Comparison of ENCODE assay signal across 16 cellular contexts in the genomic region with DNA sequence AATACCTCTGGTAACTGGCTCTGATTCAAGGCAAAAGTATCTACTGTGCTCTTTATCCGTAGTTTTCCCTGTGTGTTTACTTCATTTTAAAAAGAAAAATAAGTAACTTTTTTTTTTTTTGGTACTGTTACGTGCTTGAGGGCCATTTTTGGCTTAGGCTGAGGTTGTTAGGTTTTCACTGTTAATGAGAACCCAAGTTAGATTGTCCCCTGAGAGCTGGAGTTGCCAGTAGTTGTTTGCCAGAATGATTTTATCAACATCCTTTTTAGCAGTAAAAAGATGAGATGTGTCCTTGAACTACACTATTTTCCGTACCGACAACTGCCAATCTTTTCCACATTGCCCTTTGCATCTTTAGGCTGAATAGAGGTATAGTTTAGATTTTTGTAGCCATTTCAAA. TPM values are rescaled to one million over a fixed set of nuclear protein-coding genes. Genes with fewer than 3 reads are reported as not detected.
DNase-seq lines count a peak whose midpoint lies in the region; ATAC-seq and TF ChIP-seq lines count a peak whose summit lies in the region.
"Had no signal": no experiment of that assay in that cellular context is flagged by ENCODE, and none has a peak within 500 bp of the region (broad histone marks: within the 10 kb centered on the region; RNA-seq: fewer than 3 reads in every experiment).

No MANE protein-coding gene starts in this region.

- no peak overlapping the region for H2AFZ ChIP-seq in mammary epithelial cell (ENCODE audit: low read depth, low read length)

- H4K20me1 ChIP-seq in mammary epithelial cell (ENCODE audit: insufficient read depth, low read length), result no peaks in the 10 kb centered on the region

- DNase-seq in MCF 10A (ENCODE audit: unreplicated experiment) (no peak), mammary epithelial cell (no peak), upper lobe of right lung (no peak), GOT3 (lab: John Stamatoyannopoulos, UW) (no peak), COLO668 (lab: John Stamatoyannopoulos, UW; ENCODE audit: unreplicated experiment) (no peak), HuH-7.5 (ENCODE audit: low spot score) (no peak)
- DNase-seq in central memory CD8-positive, alpha-beta T cell (ENCODE audit: low spot score in 2 of 2), result no peak
- no peak for DNase-seq in natural killer cell treated with Interleukin-12 subunit alpha and Interleukin-12 subunit beta and Interleukin-15 and Interleukin-18, amount 100 ng/mL, for 72 hours (ENCODE audit: low spot score)
- DNase-seq: activated CD8-positive, alpha-beta T cell treated with anti-CD3 and anti-CD28 coated beads for 36 hours; IMR-90; MV-4-11; NCI-H2081; NCI-H526 treated with DMSO at 0.1 percent for 48 hours; stimulated activated CD4-positive, alpha-beta T cell treated with anti-CD3 and anti-CD28 coated beads, Interleukin-4, amount 100 ng/mL, for 1 hour; transverse colon had no signal

- peaks cover 28% of the 10 kb centered on the region for H3K36me3 Mint-ChIP-seq in MCF 10A (ENCODE audit: insufficient read depth, unreplicated experiment)
- peaks cover 14% of the 10 kb centered on the region for H3K36me3 Mint-ChIP-seq in central memory CD8-positive, alpha-beta T cell (ENCODE audit: insufficient read depth)
- H3K36me3 Mint-ChIP-seq in natural killer cell treated with Interleukin-12 subunit alpha and Interleukin-12 subunit beta and Interleukin-15 and Interleukin-18, amount 100 ng/mL, for 72 hours, result peaks cover 6% of the 10 kb centered on the region

- CTCF ChIA-PET in MCF 10A (lab: Yijun Ruan, JAX) (interaction anchor here (1.0 to 2.2 kb wide), 3 partner anchors 9 to 104 kb away, joined by 4 to 7 read pairs (median 5); no protein-coding TSS in a partner anchor), mammary epithelial cell (lab: Charles Lee; ENCODE audit: low non-redundant PET) (no interaction called here)

- no peak overlapping the region for H3K4me2 ChIP-seq in mammary epithelial cell (ENCODE audit: insufficient read depth, low read depth, low read length)

- H3K27ac ChIP-seq in mammary epithelial cell (ENCODE audit: insufficient read depth, low read depth, low read length), result no peak overlapping the region
- peak overlapping the region; percentile 1 for H3K27ac ChIP-seq in upper lobe of right lung

- peak overlapping the region; percentile 9 for H3K27ac Mint-ChIP-seq in MCF 10A (ENCODE audit: low read depth, unreplicated experiment)
- H3K27ac Mint-ChIP-seq in central memory CD8-positive, alpha-beta T cell (ENCODE audit: low read depth), result peak overlapping the region; percentile 22
- peak overlapping the region; percentile 28 to 82 for H3K27ac Mint-ChIP-seq in natural killer cell treated with Interleukin-12 subunit alpha and Interleukin-12 subunit beta and Interleukin-15 and Interleukin-18, amount 100 ng/mL, for 72 hours

- H3K9me3 ChIP-seq in mammary epithelial cell (replicated peaks; ENCODE audit: insufficient read depth, low read length) (no peaks in the 10 kb centered on the region), upper lobe of right lung (no peaks in the 10 kb centered on the region)
- H3K9me3 ChIP-seq: gastroesophageal sphincter, transverse colon had no signal

- no TSS peak for BruUV-seq in MCF 10A (replicated peaks; lab: Mats Ljungman, UMichigan)
- BruUV-seq in mammary epithelial cell (replicated peaks; lab: Mats Ljungman, UMichigan), result no TSS peak

- no peaks in the 10 kb centered on the region for H3K27me3 Mint-ChIP-seq in MCF 10A (ENCODE audit: insufficient read depth, unreplicated experiment)
- no peaks in the 10 kb centered on the region for H3K27me3 Mint-ChIP-seq in central memory CD8-positive, alpha-beta T cell
- H3K27me3 Mint-ChIP-seq in natural killer cell treated with Interleukin-12 subunit alpha and Interleukin-12 subunit beta and Interleukin-15 and Interleukin-18, amount 100 ng/mL, for 72 hours, result no peaks in the 10 kb centered on the region
- H3K27me3 Mint-ChIP-seq: activated CD8-positive, alpha-beta T cell treated with anti-CD3 and anti-CD28 coated beads for 36 hours had no signal

- H3K9ac ChIP-seq in mammary epithelial cell (ENCODE audit: insufficient read depth, low read length), result no peak overlapping the region

- H3K9me3 Mint-ChIP-seq in MCF 10A (ENCODE audit: unreplicated experiment), result no peaks in the 10 kb centered on the region
- no peaks in the 10 kb centered on the region for H3K9me3 Mint-ChIP-seq in central memory CD8-positive, alpha-beta T cell
- H3K9me3 Mint-ChIP-seq in natural killer cell treated with Interleukin-12 subunit alpha and Interleukin-12 subunit beta and Interleukin-15 and Interleukin-18, amount 100 ng/mL, for 72 hours, result no peaks in the 10 kb centered on the region
- H3K9me3 Mint-ChIP-seq: activated CD8-positive, alpha-beta T cell treated with anti-CD3 and anti-CD28 coated beads for 36 hours had no signal

- no peak for ATAC-seq in central memory CD8-positive, alpha-beta T cell (replicated peaks; ENCODE audit: extremely low read depth, poor library complexity, severe bottlenecking)
- no peak for ATAC-seq in natural killer cell treated with Interleukin-12 subunit alpha and Interleukin-12 subunit beta and Interleukin-15 and Interleukin-18, amount 100 ng/mL, for 72 hours
- no peak for ATAC-seq in upper lobe of right lung
- ATAC-seq: activated CD8-positive, alpha-beta T cell treated with anti-CD3 and anti-CD28 coated beads for 36 hours; gastroesophageal sphincter had no signal

- WGBS in mammary epithelial cell (ENCODE audit: low coverage, missing lambda C conversion rate), result 59% methylated on average over 4 of the region's 4 CpGs

- TF ChIP-seq CTCF in MCF 10A (IDR thresholded peaks at IDR 0.05; ENCODE audit: unreplicated experiment) (no peak), mammary epithelial cell (conservative IDR thresholded peaks at IDR 0.05 in 1 of 2, IDR thresholded peaks at IDR 0.05 in 1 of 2; ENCODE audit: extremely low read depth in 1 of 2, insufficient read depth in 1 of 2, low read depth in 1 of 2, low read length in 2 of 2) (no peak), upper lobe of right lung (IDR thresholded peaks at IDR 0.05) (no peak)

- intact Hi-C loops in MCF 10A (cut with micrococcal nuclease), result no loop called here
- intact Hi-C loops in mammary epithelial cell (cut with micrococcal nuclease), result no loop called here
- intact Hi-C loops in upper lobe of right lung (cut with DNase I), result no loop called here

- H3K79me2 ChIP-seq in mammary epithelial cell (ENCODE audit: insufficient read depth, low read length), result peaks cover 98% of the 10 kb centered on the region

- POLR2A ChIA-PET in MCF 10A (lab: Yijun Ruan, JAX), result interaction anchor here (0.7 to 7.5 kb wide), 4 partner anchors 8 to 22 kb away, joined by 3 to 120 read pairs (median 7); no protein-coding TSS in a partner anchor

- peaks cover 40% of the 10 kb centered on the region for H3K4me1 ChIP-seq in mammary epithelial cell (ENCODE audit: insufficient read depth, low read length)
- H3K4me1 ChIP-seq in upper lobe of right lung, result peaks cover 64% of the 10 kb centered on the region

- dilution Hi-C loops in mammary epithelial cell (cut with HindIII; ENCODE audit: low sequenced_read_pairs), result no loop called here

- peaks cover 19% of the 10 kb centered on the region for H3K4me1 Mint-ChIP-seq in MCF 10A (ENCODE audit: insufficient read depth, unreplicated experiment)
- peaks cover 44% of the 10 kb centered on the region for H3K4me1 Mint-ChIP-seq in central memory CD8-positive, alpha-beta T cell
- H3K4me1 Mint-ChIP-seq in natural killer cell treated with Interleukin-12 subunit alpha and Interleukin-12 subunit beta and Interleukin-15 and Interleukin-18, amount 100 ng/mL, for 72 hours (ENCODE audit: low read depth in 2 of 2), result peaks cover 44 to 50% of the 10 kb centered on the region in 2 donors

- H3K27me3 ChIP-seq in mammary epithelial cell (ENCODE audit: insufficient read depth, low read length), result no peaks in the 10 kb centered on the region
- H3K27me3 ChIP-seq in upper lobe of right lung, result no peaks in the 10 kb centered on the region
- H3K27me3 ChIP-seq: gastroesophageal sphincter, transverse colon had no signal

- in situ Hi-C loops in mammary epithelial cell (cut with MboI; ENCODE audit: low sequenced_read_pairs in 2 of 2), result no loop called here

- H3K4me3 ChIP-seq in mammary epithelial cell (replicated peaks in 1 of 3; ENCODE audit: insufficient read depth in 1 of 3, low read depth in 2 of 3, low read length in 3 of 3) (no peak overlapping the region), upper lobe of right lung (no peak overlapping the region)
- H3K4me3 ChIP-seq: gastroesophageal sphincter, transverse colon had no signal

- peaks cover 8% of the 10 kb centered on the region for H3K36me3 ChIP-seq in mammary epithelial cell (ENCODE audit: insufficient read depth, low read length)
- peaks cover 29% of the 10 kb centered on the region for H3K36me3 ChIP-seq in upper lobe of right lung

- H3K4me3 Mint-ChIP-seq in MCF 10A (ENCODE audit: unreplicated experiment), result no peak overlapping the region
- no peak overlapping the region for H3K4me3 Mint-ChIP-seq in central memory CD8-positive, alpha-beta T cell
- H3K4me3 Mint-ChIP-seq in natural killer cell treated with Interleukin-12 subunit alpha and Interleukin-12 subunit beta and Interleukin-15 and Interleukin-18, amount 100 ng/mL, for 72 hours, result no peak overlapping the region
- H3K4me3 Mint-ChIP-seq: activated CD8-positive, alpha-beta T cell treated with anti-CD3 and anti-CD28 coated beads for 36 hours had no signal

RNA-seq across cellular contexts. Expression of a gene that starts 35.9 kb away (rescaled TPM):
- 264 and 284 TPM in 2 replicates for total RNA-seq in MCF 10A (2022)
- total RNA-seq in mammary epithelial cell, result 100 to 1,000 TPM; 247 to 272 TPM
- polyA plus RNA-seq in mammary epithelial cell, result 131 TPM
- polyA minus RNA-seq in mammary epithelial cell, result 618 TPM
- total RNA-seq in natural killer cell treated with Interleukin-12 subunit alpha and Interleukin-12 subunit beta and Interleukin-15 and Interleukin-18, amount 100 ng/mL, for 72 hours, result 100 to 1,000 TPM; 222 to 382 TPM
- 256 TPM for total RNA-seq in upper lobe of right lung
